7 cellular contexts compared by ENCODE assay signal in genomic region chr2:157875720-157876065, GRCh38. TPM values are rescaled to one million over a fixed set of nuclear protein-coding genes. Genes with fewer than 3 reads are reported as not detected.
A peak's percentile ranks its signal among the peaks of the same experiment; 100 is the strongest.
DNase-seq lines count a peak whose midpoint lies in the region; ATAC-seq and TF ChIP-seq lines count a peak whose summit lies in the region.

No MANE protein-coding gene starts in this region.

- H3K4me1 Mint-ChIP-seq in activated naive CD8-positive, alpha-beta T cell treated with anti-CD3 and anti-CD28 coated beads, Interleukin-2, amount 10 ng/mL, durations not matched to agents 7 days and 5 days: peaks cover 39% of the 10 kb centered on the region

- H3K4me3 ChIP-seq in iPS DF 6.9 (ENCODE audit: low read length) (peak overlapping the region; percentile 74), smooth muscle cell (peak overlapping the region; percentile 85)

- no peaks in the 10 kb centered on the region for H3K9me3 Mint-ChIP-seq in activated naive CD8-positive, alpha-beta T cell treated with anti-CD3 and anti-CD28 coated beads, Interleukin-2, amount 10 ng/mL, durations not matched to agents 7 days and 5 days

- H3K4me2 ChIP-seq in smooth muscle cell: peak overlapping the region; percentile 88

- H3K27me3 ChIP-seq in iPS DF 6.9 (ENCODE audit: control insufficient read depth, insufficient read depth, low read length) (no peaks in the 10 kb centered on the region), smooth muscle cell (ENCODE audit: low read depth) (no peaks in the 10 kb centered on the region)

- no CpG with 5 or more reads among the region's 49 CpGs for WGBS in iPS DF 6.9 (ENCODE audit: insufficient coverage, insufficient read length)
- WGBS in smooth muscle cell (ENCODE audit: low lambda C conversion rate): 0% methylated on average over 25 of the region's 49 CpGs

- peaks cover 5% of the 10 kb centered on the region for H3F3A ChIP-seq in smooth muscle cell (ENCODE audit: low read depth)

- peak overlapping the region; percentile 86 for H3K9ac ChIP-seq in smooth muscle cell (ENCODE audit: low read depth)

- POLR2A ChIA-PET in activated naive CD8-positive, alpha-beta T cell treated with anti-CD3 and anti-CD28 coated beads, Interleukin-2, amount 10 ng/mL, durations not matched to agents 7 days and 5 days (lab: Charles Lee): interaction anchor here (0.8 to 4.2 kb wide), 5 partner anchors 16 to 247 kb away, joined by 3 to 89 read pairs (median 4); partner anchors contain the start of gene ACVR1C

- H3K27ac ChIP-seq in iPS DF 6.9 (ENCODE audit: low read length) (no peak overlapping the region), smooth muscle cell (ENCODE audit: low read depth) (peak overlapping the region; percentile 85)

- H3K4me1 ChIP-seq in iPS DF 6.9 (ENCODE audit: control insufficient read depth, insufficient read depth, low read length) (no peaks in the 10 kb centered on the region; the same call in 1 of the 2 replicates), smooth muscle cell (ENCODE audit: low read depth) (peaks cover 12% of the 10 kb centered on the region)

- H3K27ac Mint-ChIP-seq in activated naive CD8-positive, alpha-beta T cell treated with anti-CD3 and anti-CD28 coated beads, Interleukin-2, amount 10 ng/mL, durations not matched to agents 7 days and 5 days: peak overlapping the region; percentile 91

- DNase-seq in NOMO-1 treated with dmso at 0.1 percent for 144 hours (lab: John Stamatoyannopoulos, UW; ENCODE audit: unreplicated experiment): peak; percentile 13
- DNase-seq in activated naive CD8-positive, alpha-beta T cell treated with anti-CD3 and anti-CD28 coated beads, Interleukin-2, amount 10 ng/mL, durations not matched to agents 7 days and 5 days: peak; percentile 84
- no peak for DNase-seq in iPS DF 6.9 (ENCODE audit: low read depth, low spot score)
- peak; percentile 61 for DNase-seq in smooth muscle cell (lab: John Stamatoyannopoulos, UW; ENCODE audit: unreplicated experiment)
- DNase-seq in DMS114 treated with DMSO at 0.1 percent for 48 hours (lab: John Stamatoyannopoulos, UW; ENCODE audit: unreplicated experiment): no peak

- peak overlapping the region; percentile 34 for H2AFZ ChIP-seq in smooth muscle cell (ENCODE audit: low read depth)

- H3K36me3 ChIP-seq in iPS DF 6.9 (ENCODE audit: control insufficient read depth, insufficient read depth, low read length) (no peaks in the 10 kb centered on the region), smooth muscle cell (ENCODE audit: low read depth) (no peaks in the 10 kb centered on the region)

- no peaks in the 10 kb centered on the region for H3K27me3 Mint-ChIP-seq in activated naive CD8-positive, alpha-beta T cell treated with anti-CD3 and anti-CD28 coated beads, Interleukin-2, amount 10 ng/mL, durations not matched to agents 7 days and 5 days

- H4K20me1 ChIP-seq in smooth muscle cell (ENCODE audit: low read depth): peaks cover 41% of the 10 kb centered on the region

- peak; percentile 41 for ATAC-seq in GM18868 (IDR thresholded peaks at IDR 0.05; ENCODE audit: unreplicated experiment)
- peak; percentile 39 for ATAC-seq in HG02610 (IDR thresholded peaks at IDR 0.05; ENCODE audit: unreplicated experiment)
- ATAC-seq in activated naive CD8-positive, alpha-beta T cell treated with anti-CD3 and anti-CD28 coated beads, Interleukin-2, amount 10 ng/mL, durations not matched to agents 7 days and 5 days (ENCODE audit: low read depth): peak; percentile 64

- peaks cover 43% of the 10 kb centered on the region for H3K79me2 ChIP-seq in smooth muscle cell (ENCODE audit: low read depth)

- peaks cover 6% of the 10 kb centered on the region for H3K36me3 Mint-ChIP-seq in activated naive CD8-positive, alpha-beta T cell treated with anti-CD3 and anti-CD28 coated beads, Interleukin-2, amount 10 ng/mL, durations not matched to agents 7 days and 5 days

- no peak for TF ChIP-seq CTCF in smooth muscle cell (IDR thresholded peaks at IDR 0.05; ENCODE audit: borderline replicate concordance, insufficient read depth, poor library complexity, severe bottlenecking)

- H3K4me3 Mint-ChIP-seq in activated naive CD8-positive, alpha-beta T cell treated with anti-CD3 and anti-CD28 coated beads, Interleukin-2, amount 10 ng/mL, durations not matched to agents 7 days and 5 days: peak overlapping the region; percentile 94

- H3K9me3 ChIP-seq in iPS DF 6.9 (ENCODE audit: control insufficient read depth, insufficient read depth, low read length) (no peaks in the 10 kb centered on the region), smooth muscle cell (replicated peaks; ENCODE audit: low read depth) (no peaks in the 10 kb centered on the region)

RNA-seq across cellular contexts. Expression of gene ACVR1, which starts 0.4 kb away (rescaled TPM):
- total RNA-seq in activated naive CD8-positive, alpha-beta T cell treated with anti-CD3 and anti-CD28 coated beads, Interleukin-2, amount 10 ng/mL, durations not matched to agents 7 days and 5 days: 10 to 100 TPM; 13.4 to 16.1 TPM
- total RNA-seq in smooth muscle cell: 22.0 and 32.7 TPM in 2 replicates
- polyA plus RNA-seq in smooth muscle cell: 26.8 and 27.2 TPM in 2 replicates

Comparison
In these comparisons a context has a peak if more than half of its experiments do, and no peak if none do; other contexts are left out.
1. DNase-seq: peak in NOMO-1 treated with dmso at 0.1 percent for 144 hours (single experiment), activated naive CD8-positive, alpha-beta T cell treated with anti-CD3 and anti-CD28 coated beads, Interleukin-2, amount 10 ng/mL, durations not matched to agents 7 days and 5 days (single experiment) and smooth muscle cell (single experiment); none in iPS DF 6.9 (single experiment) and DMS114 treated with DMSO at 0.1 percent for 48 hours (single experiment).
2. Peak in every context shown above with its lines, with median percentiles within 50 percentile points of each other: ATAC-seq.